ENCODE assay signal across 9 cellular contexts in genomic region chr17:82424001-82424862, GRCh38. TPM values are rescaled to one million over a fixed set of nuclear protein-coding genes. Genes with fewer than 3 reads are reported as not detected.
DNase-seq lines count a peak whose midpoint lies in the region; ATAC-seq and TF ChIP-seq lines count a peak whose summit lies in the region.
"Had no signal": no experiment of that assay in that cellular context is flagged by ENCODE, and none has a peak within 500 bp of the region (broad histone marks: within the 10 kb centered on the region; RNA-seq: fewer than 3 reads in every experiment).

No MANE protein-coding gene starts in this region.

- no peak overlapping the region for H3K4me3 Mint-ChIP-seq in natural killer cell treated with Interleukin-12 subunit alpha and Interleukin-12 subunit beta and Interleukin-15 and Interleukin-18, amount 100 ng/mL, for 72 hours

- H3K9ac ChIP-seq in colonic mucosa (ENCODE audit: low read depth in 2 of 2, low read length in 2 of 2): no peak overlapping the region

- H3K36me3 ChIP-seq in WERI-Rb-1 (peaks cover 47% of the 10 kb centered on the region), colonic mucosa (no peaks in the 10 kb centered on the region), aorta (ENCODE audit: control insufficient read depth in 1 of 2, insufficient read depth in 2 of 2, low read length in 1 of 2) (no peaks in the 10 kb centered on the region)

- no peaks in the 10 kb centered on the region for H3K9me3 ChIP-seq in WERI-Rb-1 (ENCODE audit: severe bottlenecking)
- H3K9me3 ChIP-seq in colonic mucosa: no peaks in the 10 kb centered on the region
- no peaks in the 10 kb centered on the region for H3K9me3 ChIP-seq in aorta (ENCODE audit: control insufficient read depth, low read length)

- H3K27me3 ChIP-seq in WERI-Rb-1 (ENCODE audit: insufficient read depth, low read depth, severe bottlenecking): no peaks in the 10 kb centered on the region
- no peaks in the 10 kb centered on the region for H3K27me3 ChIP-seq in colonic mucosa
- H3K27me3 ChIP-seq in aorta (ENCODE audit: control insufficient read depth in 1 of 2, insufficient read depth in 2 of 2, low read length in 1 of 2): no peaks in the 10 kb centered on the region

- no peaks in the 10 kb centered on the region for H3K27me3 Mint-ChIP-seq in natural killer cell treated with Interleukin-12 subunit alpha and Interleukin-12 subunit beta and Interleukin-15 and Interleukin-18, amount 100 ng/mL, for 72 hours

- 41 to 47% methylated on average over 23 to 25 of the region's 25 CpGs for WGBS in aorta, 2 donors

- ATAC-seq in natural killer cell treated with Interleukin-12 subunit alpha and Interleukin-12 subunit beta and Interleukin-15 and Interleukin-18, amount 100 ng/mL, for 72 hours: no peak
- peak; percentile 70 for ATAC-seq in aorta (ENCODE audit: low FRiP score)
- no peak for ATAC-seq in GM19395 (IDR thresholded peaks at IDR 0.05; ENCODE audit: unreplicated experiment)
- no peak for ATAC-seq in GM18858 (IDR thresholded peaks at IDR 0.05; ENCODE audit: unreplicated experiment)

- H3K4me1 Mint-ChIP-seq in natural killer cell treated with Interleukin-12 subunit alpha and Interleukin-12 subunit beta and Interleukin-15 and Interleukin-18, amount 100 ng/mL, for 72 hours (ENCODE audit: low read depth in 2 of 2): peaks cover 23 to 39% of the 10 kb centered on the region in 2 donors

- H3K9me3 Mint-ChIP-seq in natural killer cell treated with Interleukin-12 subunit alpha and Interleukin-12 subunit beta and Interleukin-15 and Interleukin-18, amount 100 ng/mL, for 72 hours: no peaks in the 10 kb centered on the region

- TF ChIP-seq CTCF in WERI-Rb-1 (IDR thresholded peaks at IDR 0.05; ENCODE audit: low read depth, low read length): peak; percentile 82
- TF ChIP-seq CTCF in colonic mucosa (IDR thresholded peaks at IDR 0.05): peak; percentile 67

- no peak overlapping the region for H3K4me3 ChIP-seq in Jurkat, Clone E6-1 (ENCODE audit: low read length)
- H3K4me3 ChIP-seq in WERI-Rb-1 (ENCODE audit: low read depth, low read length) (no peak overlapping the region), colonic mucosa (no peak overlapping the region), aorta (ENCODE audit: low read length in 2 of 2) (no peak overlapping the region)

- peaks cover 6% of the 10 kb centered on the region for H3K36me3 Mint-ChIP-seq in natural killer cell treated with Interleukin-12 subunit alpha and Interleukin-12 subunit beta and Interleukin-15 and Interleukin-18, amount 100 ng/mL, for 72 hours

- peak; percentile 75 for DNase-seq in DMS 273 (lab: John Stamatoyannopoulos, UW; ENCODE audit: unreplicated experiment)
- peak; percentile 59 for DNase-seq in Jurkat, Clone E6-1 (ENCODE audit: low read depth, low spot score)
- DNase-seq in WERI-Rb-1: peak; percentile 66
- peak; percentile 44 for DNase-seq in colonic mucosa
- no peak for DNase-seq in natural killer cell treated with Interleukin-12 subunit alpha and Interleukin-12 subunit beta and Interleukin-15 and Interleukin-18, amount 100 ng/mL, for 72 hours (ENCODE audit: low spot score)
- peak in 1 of 2 donors; percentile 62 for DNase-seq in aorta

- H3K27ac Mint-ChIP-seq in natural killer cell treated with Interleukin-12 subunit alpha and Interleukin-12 subunit beta and Interleukin-15 and Interleukin-18, amount 100 ng/mL, for 72 hours: peak overlapping the region; percentile 64 to 75

- H3K4me1 ChIP-seq in colonic mucosa (no peaks in the 10 kb centered on the region), aorta (ENCODE audit: control insufficient read depth in 1 of 2, insufficient read depth in 2 of 2, low read length in 2 of 2) (no peaks in the 10 kb centered on the region)

- intact Hi-C loops in colonic mucosa (cut with DNase I): no loop called here
- intact Hi-C loops in aorta (cut with DNase I): loop anchor here in 1 of 2 donors (1.0 kb wide), 1 partner anchor 73 kb away; no protein-coding TSS in a partner anchor

- H3K27ac ChIP-seq in WERI-Rb-1: no peak overlapping the region
- H3K27ac ChIP-seq in colonic mucosa: no peak overlapping the region
- no peak overlapping the region for H3K27ac ChIP-seq in aorta (ENCODE audit: low read depth in 1 of 2, low read length in 2 of 2)

RNA-seq across cellular contexts. Expression of gene OGFOD3, which starts 5.8 kb away (rescaled TPM):
- 45.0 TPM for polyA plus RNA-seq in Jurkat, Clone E6-1 (2012; ENCODE audit: insufficient read depth, insufficient read length)
- total RNA-seq in colonic mucosa (10 to 100 TPM; 23.3 to 40.8 TPM), aorta (10 to 100 TPM; 17.5 to 22.2 TPM)
- 10 to 100 TPM; 29.7 to 30.1 TPM for total RNA-seq in natural killer cell treated with Interleukin-12 subunit alpha and Interleukin-12 subunit beta and Interleukin-15 and Interleukin-18, amount 100 ng/mL, for 72 hours
- 10 to 100 TPM; 12.0 to 25.9 TPM for polyA plus RNA-seq in aorta

RNA-seq across cellular contexts. Expression of gene HEXD, which starts 6.1 kb away (rescaled TPM):
- polyA plus RNA-seq in Jurkat, Clone E6-1 (2012; ENCODE audit: insufficient read depth, insufficient read length): 33.1 TPM
- total RNA-seq in colonic mucosa: 10 to 100 TPM; 26.3 to 31.4 TPM
- total RNA-seq in natural killer cell treated with Interleukin-12 subunit alpha and Interleukin-12 subunit beta and Interleukin-15 and Interleukin-18, amount 100 ng/mL, for 72 hours: 10 to 100 TPM; 19.5 to 40.1 TPM
- 10 to 100 TPM; 14.8 to 34.7 TPM for total RNA-seq in aorta
- polyA plus RNA-seq in aorta: 100 to 1,000 TPM in 1 of 2 donors, 10 to 100 TPM in 1; 15.7 to 133 TPM

RNA-seq across cellular contexts. Expression of gene CYBC1, which starts 26.3 kb away (rescaled TPM):
- polyA plus RNA-seq in Jurkat, Clone E6-1 (2012; ENCODE audit: insufficient read depth, insufficient read length): 168 TPM
- total RNA-seq in colonic mucosa (10 to 100 TPM; 58.4 to 79.0 TPM), aorta (100 to 1,000 TPM in 1 of 2 donors, 10 to 100 TPM in 1; 59.9 to 131 TPM)
- total RNA-seq in natural killer cell treated with Interleukin-12 subunit alpha and Interleukin-12 subunit beta and Interleukin-15 and Interleukin-18, amount 100 ng/mL, for 72 hours: 100 to 1,000 TPM; 300 to 380 TPM
- 10 to 100 TPM; 26.5 to 65.7 TPM for polyA plus RNA-seq in aorta

RNA-seq across cellular contexts. Expression of gene NARF, which starts 34.3 kb away (rescaled TPM):
- 173 TPM for polyA plus RNA-seq in Jurkat, Clone E6-1 (2012; ENCODE audit: insufficient read depth, insufficient read length)
- total RNA-seq in colonic mucosa (10 to 100 TPM; 68.7 to 75.5 TPM), aorta (10 to 100 TPM; 45.9 to 76.0 TPM)
- 100 to 1,000 TPM; 217 to 295 TPM for total RNA-seq in natural killer cell treated with Interleukin-12 subunit alpha and Interleukin-12 subunit beta and Interleukin-15 and Interleukin-18, amount 100 ng/mL, for 72 hours
- 100 to 1,000 TPM in 1 of 2 donors, 10 to 100 TPM in 1; 34.4 to 162 TPM for polyA plus RNA-seq in aorta

RNA-seq across cellular contexts. Expression of gene UTS2R, which starts 52.7 kb away (rescaled TPM):
- polyA plus RNA-seq in Jurkat, Clone E6-1 (2012; ENCODE audit: insufficient read depth, insufficient read length): not detected
- total RNA-seq in colonic mucosa: not detected
- total RNA-seq in natural killer cell treated with Interleukin-12 subunit alpha and Interleukin-12 subunit beta and Interleukin-15 and Interleukin-18, amount 100 ng/mL, for 72 hours: not detected
- total RNA-seq in aorta: not detected
- polyA plus RNA-seq in aorta: not detected
- total RNA-seq: RPMI7951 had no signal
